In the genomic region with DNA sequence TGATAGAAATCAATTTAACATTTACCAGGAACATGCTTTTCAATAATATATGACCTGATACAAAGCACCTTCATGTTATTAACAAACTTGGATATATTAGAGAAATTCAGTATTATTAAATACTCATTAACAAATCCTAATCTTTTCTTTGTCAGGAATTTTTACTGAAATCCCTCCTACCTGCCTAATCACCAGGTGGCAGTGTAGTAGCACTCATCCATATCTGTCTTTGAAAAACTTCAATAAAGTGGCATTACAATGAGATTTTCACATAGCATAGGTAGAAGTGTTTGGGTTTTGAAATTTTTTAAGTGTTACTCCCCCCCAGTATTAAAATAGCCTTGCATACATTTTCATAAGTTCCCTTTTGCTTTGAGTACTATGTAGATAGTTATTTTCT, we compare ENCODE assay signal across 9 cellular contexts.
A peak's percentile ranks its signal among the peaks of the same experiment; 100 is the strongest.
DNase-seq lines count a peak whose midpoint lies in the region; ATAC-seq, FAIRE-seq and TF ChIP-seq lines count a peak whose summit lies in the region.
"Had no signal": no experiment of that assay in that cellular context is flagged by ENCODE, and none has a peak within 500 bp of the region (broad histone marks: within the 10 kb centered on the region; RNA-seq: fewer than 3 reads in every experiment).

No MANE protein-coding gene starts in this region.

- H3K9me3 Mint-ChIP-seq in brain: no peaks in the 10 kb centered on the region
- no peaks in the 10 kb centered on the region for H3K9me3 Mint-ChIP-seq in nephron
- H3K9me3 Mint-ChIP-seq in natural killer cell: peaks cover 0 to 2% of the 10 kb centered on the region in 2 donors

- TF ChIP-seq CTCF in brain (conservative IDR thresholded peaks at IDR 0.05) (peak; percentile 71 to 76), nephron (IDR thresholded peaks at IDR 0.05; ENCODE audit: unreplicated experiment in 3 of 3) (peak; percentile 55 to 69 (median 62)), natural killer cell (IDR thresholded peaks at IDR 0.05) (no peak)

- FAIRE-seq in G401.6 (lab: Jason Lieb, UNC): peak; percentile 37

- H3K4me1 Mint-ChIP-seq in brain (peaks cover 14% of the 10 kb centered on the region), nephron (peaks cover 9% of the 10 kb centered on the region), natural killer cell (no peaks in the 10 kb centered on the region)

- no peak overlapping the region for H3K4me3 Mint-ChIP-seq in brain
- H3K4me3 Mint-ChIP-seq in nephron: no peak overlapping the region
- no peak overlapping the region for H3K4me3 Mint-ChIP-seq in natural killer cell

- intact Hi-C loops in natural killer cell (cut with micrococcal nuclease): no loop called here

- H3K36me3 Mint-ChIP-seq in brain (no peaks in the 10 kb centered on the region), nephron (ENCODE audit: low read depth) (no peaks in the 10 kb centered on the region), natural killer cell (no peaks in the 10 kb centered on the region)

- H3K27me3 Mint-ChIP-seq in brain (no peaks in the 10 kb centered on the region), nephron (ENCODE audit: low read depth) (no peaks in the 10 kb centered on the region), natural killer cell (ENCODE audit: low read depth in 2 of 2) (no peaks in the 10 kb centered on the region)

- no peak for ATAC-seq in HG03378 (IDR thresholded peaks at IDR 0.05; ENCODE audit: unreplicated experiment)
- no peak for ATAC-seq in GM19397 (IDR thresholded peaks at IDR 0.05; ENCODE audit: unreplicated experiment)
- no peak for ATAC-seq in natural killer cell
- ATAC-seq: mucosa of descending colon had no signal

- H3K27ac Mint-ChIP-seq in brain: peak overlapping the region in 1 of 5 experiments; percentile 22
- H3K27ac Mint-ChIP-seq in nephron: peak overlapping the region in 1 of 3 experiments; percentile 14
- no peak overlapping the region for H3K27ac Mint-ChIP-seq in natural killer cell

- peak; percentile 13 for DNase-seq in NAMALWA (ENCODE audit: low spot score)
- DNase-seq in natural killer cell: no peak
- no peak for DNase-seq in GM19238 (ENCODE audit: insufficient read length, low spot score)
